In genomic region chr4:185995665-185996064, GRCh38 we compare ENCODE assay signal across 3 cellular contexts.
"Had no signal": no experiment of that assay in that cellular context is flagged by ENCODE, and none has a peak within 500 bp of the region (broad histone marks: within the 10 kb centered on the region; RNA-seq: fewer than 3 reads in every experiment).

No MANE protein-coding gene starts in this region.

- H3K4me3 ChIP-seq: GM12878 had no signal

- ATAC-seq: GM12878 had no signal

- DNase-seq: GDM1, GF-D8 had no signal
